In genomic region chr17:82088838-82089722, GRCh38 we compare ENCODE assay signal across 17 cellular contexts.
"Had no signal": no experiment of that assay in that cellular context is flagged by ENCODE, and none has a peak within 500 bp of the region (broad histone marks: within the 10 kb centered on the region; RNA-seq: fewer than 3 reads in every experiment).

No MANE protein-coding gene starts in this region.

- ATAC-seq: activated naive CD4-positive, alpha-beta T cell treated with anti-CD3 and anti-CD28 coated beads, Interleukin-2, amount 50 U/mL, for 72 hours; left colon; stimulated activated naive CD8-positive, alpha-beta T cell treated with anti-CD3 and anti-CD28 coated beads, Interleukin-15, amount 100 ng/mL, for 72 hours; T-cell had no signal

- H3K4me1 Mint-ChIP-seq: brain; endodermal cell; immature natural killer cell; memory B cell; stimulated activated naive CD8-positive, alpha-beta T cell treated with anti-CD3 and anti-CD28 coated beads, Interleukin-15, amount 100 ng/mL, for 72 hours; T-cell had no signal

- H3K36me3 Mint-ChIP-seq: immature natural killer cell; natural killer cell treated with Interleukin-12 subunit alpha and Interleukin-12 subunit beta and Interleukin-15 and Interleukin-18, amount 100 ng/mL, for 72 hours had no signal

- H3K9me3 Mint-ChIP-seq: activated naive CD4-positive, alpha-beta T cell treated with anti-CD3 and anti-CD28 coated beads, Interleukin-2, amount 50 U/mL, for 72 hours; activated T-helper 2 cell treated with anti-CD3 and anti-CD28 coated beads, Interferon-gamma antibody, Interleukin-2, Interleukin-4, amounts not matched to agents 10 μg/mL and 5 μg/mL and 100 μg/mL, durations not matched to agents 14 hours and 24 hours and 36 hours; brain; dendritic cell treated with granulocyte-macrophage colony-stimulating factor and Interleukin-4, amounts not matched to agents 40 ng/mL and 50 ng/mL, for 4 days; endodermal cell; immature natural killer cell; memory B cell; natural killer cell treated with Interleukin-12 subunit alpha and Interleukin-12 subunit beta and Interleukin-15 and Interleukin-18, amount 100 ng/mL, for 72 hours; stimulated activated naive CD8-positive, alpha-beta T cell treated with anti-CD3 and anti-CD28 coated beads, Interleukin-15, amount 100 ng/mL, for 72 hours; T-cell had no signal

- H3K27ac ChIP-seq: thoracic aorta had no signal

- H3K4me3 ChIP-seq: thoracic aorta had no signal

- H3K4me3 Mint-ChIP-seq: brain; dendritic cell treated with granulocyte-macrophage colony-stimulating factor and Interleukin-4, amounts not matched to agents 40 ng/mL and 50 ng/mL, for 4 days; endodermal cell; immature natural killer cell; memory B cell; natural killer cell treated with Interleukin-12 subunit alpha and Interleukin-12 subunit beta and Interleukin-15 and Interleukin-18, amount 100 ng/mL, for 72 hours; stimulated activated naive CD8-positive, alpha-beta T cell treated with anti-CD3 and anti-CD28 coated beads, Interleukin-15, amount 100 ng/mL, for 72 hours; T-cell had no signal

- H3K27me3 Mint-ChIP-seq: brain; dendritic cell treated with granulocyte-macrophage colony-stimulating factor and Interleukin-4, amounts not matched to agents 40 ng/mL and 50 ng/mL, for 4 days; memory B cell; natural killer cell treated with Interleukin-12 subunit alpha and Interleukin-12 subunit beta and Interleukin-15 and Interleukin-18, amount 100 ng/mL, for 72 hours; stimulated activated naive CD8-positive, alpha-beta T cell treated with anti-CD3 and anti-CD28 coated beads, Interleukin-15, amount 100 ng/mL, for 72 hours; T-cell had no signal

- H3K9me3 ChIP-seq: thoracic aorta had no signal

- DNase-seq: activated CD4-positive, CD25-positive, alpha-beta regulatory T cell; amygdala; cerebellar nuclear complex; endodermal cell; erythroblast; hypothalamus; immature natural killer cell; left colon; stimulated activated naive CD8-positive, alpha-beta T cell treated with anti-CD3 and anti-CD28 coated beads, Interleukin-15, amount 100 ng/mL, for 72 hours had no signal

- H3K27ac Mint-ChIP-seq: activated naive CD4-positive, alpha-beta T cell treated with anti-CD3 and anti-CD28 coated beads, Interleukin-2, amount 50 U/mL, for 72 hours; activated T-helper 2 cell treated with anti-CD3 and anti-CD28 coated beads, Interferon-gamma antibody, Interleukin-2, Interleukin-4, amounts not matched to agents 10 μg/mL and 5 μg/mL and 100 μg/mL, durations not matched to agents 14 hours and 24 hours and 36 hours; brain; dendritic cell treated with granulocyte-macrophage colony-stimulating factor and Interleukin-4, amounts not matched to agents 40 ng/mL and 50 ng/mL, for 4 days; endodermal cell; memory B cell; natural killer cell treated with Interleukin-12 subunit alpha and Interleukin-12 subunit beta and Interleukin-15 and Interleukin-18, amount 100 ng/mL, for 72 hours; stimulated activated naive CD8-positive, alpha-beta T cell treated with anti-CD3 and anti-CD28 coated beads, Interleukin-15, amount 100 ng/mL, for 72 hours; T-cell had no signal
